Comparison of ENCODE assay signal across 20 cellular contexts in genomic region chr16:30084816-30085159, GRCh38. TPM values are rescaled to one million over a fixed set of nuclear protein-coding genes. Genes with fewer than 3 reads are reported as not detected.
DNase-seq lines count a peak whose midpoint lies in the region; ATAC-seq and TF ChIP-seq lines count a peak whose summit lies in the region.
"Had no signal": no experiment of that assay in that cellular context is flagged by ENCODE, and none has a peak within 500 bp of the region (broad histone marks: within the 10 kb centered on the region; RNA-seq: fewer than 3 reads in every experiment).

No MANE protein-coding gene starts in this region.

- H3K27me3 ChIP-seq in Caco-2 (replicated peaks; ENCODE audit: control insufficient read depth, insufficient read depth, low read length) (no peaks in the 10 kb centered on the region), left ventricle myocardium inferior (ENCODE audit: low read depth) (no peaks in the 10 kb centered on the region), spleen (replicated peaks in 1 of 7) (no peaks in the 10 kb centered on the region), HAP-1 (ENCODE audit: low read depth) (no peaks in the 10 kb centered on the region), foreskin keratinocyte (no peaks in the 10 kb centered on the region)

- no peaks in the 10 kb centered on the region for H3K9me3 ChIP-seq in Caco-2
- no peaks in the 10 kb centered on the region for H3K9me3 ChIP-seq in OCI-LY7 (ENCODE audit: low read length)
- H3K9me3 ChIP-seq in left ventricle myocardium inferior (replicated peaks): no peaks in the 10 kb centered on the region
- H3K9me3 ChIP-seq in spleen: no peaks in the 10 kb centered on the region
- H3K9me3 ChIP-seq in HAP-1: no peaks in the 10 kb centered on the region

- ATAC-seq in GM19351 (IDR thresholded peaks at IDR 0.05; ENCODE audit: unreplicated experiment): no peak
- ATAC-seq in GM21786 (IDR thresholded peaks at IDR 0.05; ENCODE audit: unreplicated experiment): no peak
- ATAC-seq in foreskin keratinocyte: no peak

- no peak overlapping the region for H3K27ac ChIP-seq in OCI-LY7 (ENCODE audit: low read depth, low read length, poor library complexity, severe bottlenecking)
- H3K27ac ChIP-seq in left ventricle myocardium inferior (replicated peaks): peak overlapping the region; percentile 62
- peak overlapping the region in 5 of 8 donors; percentile 0 to 85 (median 29) for H3K27ac ChIP-seq in spleen
- no peak overlapping the region for H3K27ac ChIP-seq in foreskin keratinocyte

- POLR2A ChIA-PET in Caco-2 (lab: Charles Lee) (no interaction called here), OCI-LY7 (lab: Charles Lee) (no interaction called here)

- no peaks in the 10 kb centered on the region for H3K9me3 Mint-ChIP-seq in Caco-2 (ENCODE audit: unreplicated experiment)
- H3K9me3 Mint-ChIP-seq: natural killer cell treated with Interleukin-12 subunit alpha and Interleukin-12 subunit beta and Interleukin-15 and Interleukin-18, amount 100 ng/mL, for 72 hours had no signal

- no peaks in the 10 kb centered on the region for H3K4me1 Mint-ChIP-seq in Caco-2 (ENCODE audit: low read depth, unreplicated experiment)

- H3K4me2 ChIP-seq in OCI-LY7 (ENCODE audit: low read length): no peak overlapping the region
- H3K4me2 ChIP-seq: smooth muscle cell had no signal

- CTCF ChIA-PET in Caco-2 (lab: Charles Lee) (no interaction called here), OCI-LY7 (lab: Charles Lee; ENCODE audit: unreplicated experiment) (no interaction called here)

- in situ Hi-C loops in HAP-1 (cut with MboI; ENCODE audit: low sequenced_read_pairs): loop anchor here (25.0 kb wide), 1 partner anchor 303 kb away; the partner anchor contains the start of genes SEPTIN1 and ZNF48

- H3K4me3 ChIP-seq in Caco-2 (ENCODE audit: low read depth, low read length) (no peak overlapping the region), OCI-LY7 (ENCODE audit: low read depth, low read length, poor library complexity, severe bottlenecking) (no peak overlapping the region), left ventricle myocardium inferior (no peak overlapping the region), spleen (no peak overlapping the region), HAP-1 (no peak overlapping the region)
- H3K4me3 ChIP-seq: smooth muscle cell had no signal

- WGBS in spleen, 5 donors: 58 to 68% (median 63%) methylated on average over 16 to 17 of the region's 17 CpGs

- intact Hi-C loops in Caco-2 (cut with micrococcal nuclease; ENCODE audit: unreplicated experiment) (no loop called here), OCI-LY7 (cut with micrococcal nuclease; ENCODE audit: unreplicated experiment) (no loop called here), left ventricle myocardium inferior (cut with micrococcal nuclease) (no loop called here), spleen (cut with DNase I; ENCODE audit: low total_unique reads) (no loop called here)

- no peak for TF ChIP-seq CTCF in Caco-2 (IDR thresholded peaks at IDR 0.05; ENCODE audit: insufficient read depth in 1 of 2, low read depth in 1 of 2, low read length in 1 of 2, severe bottlenecking in 1 of 2, unreplicated experiment in 1 of 2)
- TF ChIP-seq CTCF in OCI-LY7 (conservative IDR thresholded peaks at IDR 0.05; ENCODE audit: low read length): no peak
- TF ChIP-seq CTCF in left ventricle myocardium inferior (IDR thresholded peaks at IDR 0.05; ENCODE audit: borderline replicate concordance): no peak
- no peak for TF ChIP-seq CTCF in spleen (IDR thresholded peaks at IDR 0.05 in 8 of 11, conservative IDR thresholded peaks at IDR 0.05 in 3 of 11)
- TF ChIP-seq CTCF in foreskin keratinocyte (conservative IDR thresholded peaks at IDR 0.05): no peak

- no peak for TF ChIP-seq POLR2A in spleen (IDR thresholded peaks at IDR 0.05)

- H3K4me1 ChIP-seq in Caco-2 (no peaks in the 10 kb centered on the region), OCI-LY7 (ENCODE audit: insufficient read depth, low read length, poor library complexity, severe bottlenecking) (no peaks in the 10 kb centered on the region), left ventricle myocardium inferior (peaks cover 21% of the 10 kb centered on the region), spleen (peaks cover 0 to 52% (median 12%) of the 10 kb centered on the region in 6 donors), HAP-1 (no peaks in the 10 kb centered on the region), foreskin keratinocyte (no peaks in the 10 kb centered on the region)

- H2AFZ ChIP-seq in OCI-LY7 (ENCODE audit: low read length): no peak overlapping the region

- H3K36me3 Mint-ChIP-seq in Caco-2 (ENCODE audit: insufficient read depth, unreplicated experiment): peaks cover 62% of the 10 kb centered on the region

- no peaks in the 10 kb centered on the region for H4K20me1 ChIP-seq in OCI-LY7 (ENCODE audit: insufficient read depth, low read length)

- no peaks in the 10 kb centered on the region for H3K27me3 Mint-ChIP-seq in Caco-2 (ENCODE audit: insufficient read depth, unreplicated experiment)
- H3K27me3 Mint-ChIP-seq: natural killer cell treated with Interleukin-12 subunit alpha and Interleukin-12 subunit beta and Interleukin-15 and Interleukin-18, amount 100 ng/mL, for 72 hours had no signal

- no peak overlapping the region for H3K27ac Mint-ChIP-seq in Caco-2 (ENCODE audit: unreplicated experiment)
- H3K27ac Mint-ChIP-seq: natural killer cell treated with Interleukin-12 subunit alpha and Interleukin-12 subunit beta and Interleukin-15 and Interleukin-18, amount 100 ng/mL, for 72 hours had no signal

- H3K4me3 Mint-ChIP-seq in Caco-2 (ENCODE audit: unreplicated experiment): no peak overlapping the region
- H3K4me3 Mint-ChIP-seq: natural killer cell treated with Interleukin-12 subunit alpha and Interleukin-12 subunit beta and Interleukin-15 and Interleukin-18, amount 100 ng/mL, for 72 hours had no signal

- H3K36me3 ChIP-seq in Caco-2 (ENCODE audit: control insufficient read depth, insufficient read depth, low read length) (peaks cover 1% of the 10 kb centered on the region), OCI-LY7 (ENCODE audit: insufficient read depth, low read length) (peaks cover 72% of the 10 kb centered on the region), left ventricle myocardium inferior (peaks cover 60% of the 10 kb centered on the region), spleen (peaks cover 6 to 72% (median 63%) of the 10 kb centered on the region in 6 donors), HAP-1 (replicated peaks) (peaks cover 51% of the 10 kb centered on the region)

- BruUV-seq in Caco-2 (replicated peaks; lab: Mats Ljungman, UMichigan) (TSS peak; percentile 22), OCI-LY7 (replicated peaks; lab: Mats Ljungman, UMichigan) (TSS peak; percentile 67)

- no peaks in the 10 kb centered on the region for H3K9me2 ChIP-seq in OCI-LY7 (ENCODE audit: insufficient read depth, low read length)

- peaks cover 3% of the 10 kb centered on the region; the same call in 1 of the 2 replicates for H3K79me2 ChIP-seq in OCI-LY7 (ENCODE audit: insufficient read depth, low read depth, low read length)

- DNase-seq in Caco-2 (no peak), OCI-LY7 (ENCODE audit: low spot score) (no peak), left ventricle myocardium inferior (peak; percentile 57), spleen (no peak), HAP-1 (ENCODE audit: low spot score in 2 of 2) (no peak), foreskin keratinocyte (no peak)
- DNase-seq: activated CD4-positive, alpha-beta T cell treated with anti-CD3 and anti-CD28 coated beads for 48 hours; effector CD8-positive, alpha-beta T cell; hippocampal formation; Kasumi-1; NCI-H1092 treated with DMSO at 0.1 percent for 48 hours; NCI-H2029 treated with DMSO at 0.1 percent for 48 hours; RPMI8226; stimulated activated CD4-positive, alpha-beta T cell treated with anti-CD3 and anti-CD28 coated beads, Interleukin-4, amount 100 ng/mL, for 4 hours; SW 1271 had no signal

RNA-seq across cellular contexts. Expression of gene TBX6, which starts 6.9 kb away (rescaled TPM):
- total RNA-seq in Caco-2 (2022) (1.1 and 1.6 TPM in 2 replicates), OCI-LY7 (2022) (3.7 and 4.5 TPM in 2 replicates), left ventricle myocardium inferior (1.0 TPM), spleen (1 to 10 TPM in 5 of 7 donors, under 1 TPM in 1, not detected in 1; 0.66 to 3.4 (median 2.2) TPM), foreskin keratinocyte (1.3 and 1.7 TPM in 2 replicates)
- 0.77 and 1.4 TPM in 2 replicates for total RNA-seq in OCI-LY7 (2014; rRNA removed; shearing (Covaris generic))
- polyA plus RNA-seq in spleen (1 to 10 TPM; 1.4 to 2.2 (median 1.6) TPM), foreskin keratinocyte (2.0 and 2.9 TPM in 2 replicates)
- polyA plus RNA-seq: fibroblast of lung had no signal

RNA-seq across cellular contexts. Expression of gene PPP4C, which starts 9.0 kb away (rescaled TPM):
- 130 and 134 TPM in 2 replicates for total RNA-seq in Caco-2 (2022)
- 137 and 144 TPM in 2 replicates for total RNA-seq in OCI-LY7 (2014; rRNA removed; shearing (Covaris generic))
- 124 and 130 TPM in 2 replicates for total RNA-seq in OCI-LY7 (2022)
- 32.2 TPM for total RNA-seq in left ventricle myocardium inferior
- total RNA-seq in spleen: 10 to 100 TPM; 43.9 to 88.6 (median 74.8) TPM
- polyA plus RNA-seq in spleen: 100 to 1,000 TPM in 1 of 3 donors, 10 to 100 TPM in 2; 73.0 to 128 (median 91.1) TPM
- total RNA-seq in foreskin keratinocyte: 133 and 147 TPM in 2 replicates
- 166 and 169 TPM in 2 replicates for polyA plus RNA-seq in foreskin keratinocyte

RNA-seq across cellular contexts. Expression of gene YPEL3, which starts 11.2 kb away (rescaled TPM):
- total RNA-seq in Caco-2 (2022) (24.4 and 26.3 TPM in 2 replicates), OCI-LY7 (2022) (34.5 and 50.6 TPM in 2 replicates), left ventricle myocardium inferior (54.4 TPM), spleen (100 to 1,000 TPM; 108 to 208 (median 127) TPM), foreskin keratinocyte (22.1 and 25.4 TPM in 2 replicates)
- 17.5 and 18.6 TPM in 2 replicates for total RNA-seq in OCI-LY7 (2014; rRNA removed; shearing (Covaris generic))
- polyA plus RNA-seq in spleen (100 to 1,000 TPM; 152 to 234 (median 223) TPM), foreskin keratinocyte (29.6 and 43.1 TPM in 2 replicates)

RNA-seq across cellular contexts. Expression of gene ALDOA, which starts 19.2 kb away (rescaled TPM):
- total RNA-seq in Caco-2 (2022) (675 and 802 TPM in 2 replicates), OCI-LY7 (2022) (811 and 1,029 TPM in 2 replicates), left ventricle myocardium inferior (3,337 TPM), spleen (100 to 1,000 TPM; 579 to 880 (median 622) TPM), foreskin keratinocyte (1,171 and 1,282 TPM in 2 replicates)
- total RNA-seq in OCI-LY7 (2014; rRNA removed; shearing (Covaris generic)): 646 and 809 TPM in 2 replicates
- polyA plus RNA-seq in spleen (100 to 1,000 TPM; 424 to 551 (median 496) TPM), foreskin keratinocyte (1,433 and 1,464 TPM in 2 replicates)

RNA-seq across cellular contexts. Expression of gene GDPD3, which starts 28.5 kb away (rescaled TPM):
- 5.8 and 8.4 TPM in 2 replicates for total RNA-seq in Caco-2 (2022)
- total RNA-seq in OCI-LY7 (2014; rRNA removed; shearing (Covaris generic)): 1.8 and 2.0 TPM in 2 replicates
- 5.0 and 5.2 TPM in 2 replicates for total RNA-seq in OCI-LY7 (2022)
- total RNA-seq in left ventricle myocardium inferior: 2.3 TPM
- total RNA-seq in spleen: 10 to 100 TPM in 4 of 7 donors, 1 to 10 TPM in 3; 4.3 to 15.2 (median 10.2) TPM
- polyA plus RNA-seq in spleen: 10 to 100 TPM in 2 of 3 donors, 1 to 10 TPM in 1; 5.1 to 18.0 (median 14.5) TPM
- total RNA-seq in foreskin keratinocyte: 0.60 and 0.78 TPM in 2 replicates
- polyA plus RNA-seq in foreskin keratinocyte: 0.79 and 0.92 TPM in 2 replicates

Comparison
In these comparisons a context has a peak if more than half of its experiments do, and no peak if none do; other contexts are left out.
1. H3K27ac ChIP-seq: peak in left ventricle myocardium inferior (single experiment) and spleen (5 of 8); none in OCI-LY7 (single experiment) and foreskin keratinocyte (single experiment).